ENCODE assay signal across 1 cellular context in genomic region chr17:36722121-36722902, GRCh38.
TF ChIP-seq lines count a peak whose summit lies in the region.

No MANE protein-coding gene starts in this region.

TF ChIP-seq in HepG2, 621 proteins besides CTCF, POLR2A, EP300 and RAD21 (continued from another document):
- TF ChIP-seq, protein P1, sequence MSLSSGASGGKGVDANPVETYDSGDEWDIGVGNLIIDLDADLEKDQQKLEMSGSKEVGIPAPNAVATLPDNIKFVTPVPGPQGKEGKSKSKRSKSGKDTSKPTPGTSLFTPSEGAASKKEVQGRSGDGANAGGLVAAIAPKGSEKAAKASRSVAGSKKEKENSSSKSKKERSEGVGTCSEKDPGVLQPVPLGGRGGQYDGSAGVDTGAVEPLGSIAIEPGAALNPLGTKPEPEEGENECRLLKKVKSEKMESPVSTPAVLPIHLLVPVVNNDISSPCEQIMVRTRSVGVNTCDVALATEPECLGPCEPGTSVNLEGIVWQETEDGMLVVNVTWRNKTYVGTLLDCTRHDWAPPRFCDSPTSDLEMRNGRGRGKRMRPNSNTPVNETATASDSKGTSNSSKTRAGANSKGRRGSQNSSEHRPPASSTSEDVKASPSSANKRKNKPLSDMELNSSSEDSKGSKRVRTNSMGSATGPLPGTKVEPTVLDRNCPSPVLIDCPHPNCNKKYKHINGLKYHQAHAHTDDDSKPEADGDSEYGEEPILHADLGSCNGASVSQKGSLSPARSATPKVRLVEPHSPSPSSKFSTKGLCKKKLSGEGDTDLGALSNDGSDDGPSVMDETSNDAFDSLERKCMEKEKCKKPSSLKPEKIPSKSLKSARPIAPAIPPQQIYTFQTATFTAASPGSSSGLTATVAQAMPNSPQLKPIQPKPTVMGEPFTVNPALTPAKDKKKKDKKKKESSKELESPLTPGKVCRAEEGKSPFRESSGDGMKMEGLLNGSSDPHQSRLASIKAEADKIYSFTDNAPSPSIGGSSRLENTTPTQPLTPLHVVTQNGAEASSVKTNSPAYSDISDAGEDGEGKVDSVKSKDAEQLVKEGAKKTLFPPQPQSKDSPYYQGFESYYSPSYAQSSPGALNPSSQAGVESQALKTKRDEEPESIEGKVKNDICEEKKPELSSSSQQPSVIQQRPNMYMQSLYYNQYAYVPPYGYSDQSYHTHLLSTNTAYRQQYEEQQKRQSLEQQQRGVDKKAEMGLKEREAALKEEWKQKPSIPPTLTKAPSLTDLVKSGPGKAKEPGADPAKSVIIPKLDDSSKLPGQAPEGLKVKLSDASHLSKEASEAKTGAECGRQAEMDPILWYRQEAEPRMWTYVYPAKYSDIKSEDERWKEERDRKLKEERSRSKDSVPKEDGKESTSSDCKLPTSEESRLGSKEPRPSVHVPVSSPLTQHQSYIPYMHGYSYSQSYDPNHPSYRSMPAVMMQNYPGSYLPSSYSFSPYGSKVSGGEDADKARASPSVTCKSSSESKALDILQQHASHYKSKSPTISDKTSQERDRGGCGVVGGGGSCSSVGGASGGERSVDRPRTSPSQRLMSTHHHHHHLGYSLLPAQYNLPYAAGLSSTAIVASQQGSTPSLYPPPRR (CRISPR knock-in tag; IDR thresholded peaks at IDR 0.05; ENCODE audit: borderline replicate concordance) = no peak
- no peak for TF ChIP-seq KMT2A (CRISPR knock-in tag; IDR thresholded peaks at IDR 0.05)
- TF ChIP-seq, protein P2, sequence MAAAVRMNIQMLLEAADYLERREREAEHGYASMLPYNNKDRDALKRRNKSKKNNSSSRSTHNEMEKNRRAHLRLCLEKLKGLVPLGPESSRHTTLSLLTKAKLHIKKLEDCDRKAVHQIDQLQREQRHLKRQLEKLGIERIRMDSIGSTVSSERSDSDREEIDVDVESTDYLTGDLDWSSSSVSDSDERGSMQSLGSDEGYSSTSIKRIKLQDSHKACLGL (CRISPR knock-in tag; IDR thresholded peaks at IDR 0.05) = no peak
- TF ChIP-seq DMAP1 (CRISPR knock-in tag; IDR thresholded peaks at IDR 0.05) = no peak
- TF ChIP-seq FOXP1 (IDR thresholded peaks at IDR 0.05) = no peak
- no peak for TF ChIP-seq FOXP1 (CRISPR knock-in tag; IDR thresholded peaks at IDR 0.05)
- no peak for TF ChIP-seq ZNF652 (CRISPR knock-in tag; IDR thresholded peaks at IDR 0.05; ENCODE audit: borderline replicate concordance, low read depth)
- no peak for TF ChIP-seq RELA (CRISPR knock-in tag; IDR thresholded peaks at IDR 0.05)
- peak; percentile 34; the same call in 1 of the 2 replicates for TF ChIP-seq NR2C2 (CRISPR knock-in tag; IDR thresholded peaks at IDR 0.05; ENCODE audit: borderline replicate concordance)
- TF ChIP-seq ZNF607 (CRISPR knock-in tag; IDR thresholded peaks at IDR 0.05; ENCODE audit: borderline replicate concordance) = no peak
- no peak for TF ChIP-seq MTF1 (CRISPR knock-in tag; IDR thresholded peaks at IDR 0.05)
- no peak; the same call in 1 of the 2 replicates for TF ChIP-seq FOXO1 (CRISPR knock-in tag; IDR thresholded peaks at IDR 0.05)
- no peak for TF ChIP-seq ZFP36 (IDR thresholded peaks at IDR 0.05; ENCODE audit: borderline replicate concordance, low read depth, low read length, partially characterized antibody)
